21 cellular contexts compared by ENCODE assay signal in genomic region chr22:22368516-22368915, GRCh38.
DNase-seq lines count a peak whose midpoint lies in the region; TF ChIP-seq lines count a peak whose summit lies in the region.
"Had no signal": no experiment of that assay in that cellular context is flagged by ENCODE, and none has a peak within 500 bp of the region (broad histone marks: within the 10 kb centered on the region; RNA-seq: fewer than 3 reads in every experiment).

No MANE protein-coding gene starts in this region.

- CTCF ChIA-PET in OCI-LY7 (lab: Charles Lee; ENCODE audit: unreplicated experiment): interaction anchor here (1.3 kb wide), 1 partner anchor 41 kb away, joined by 3 read pairs; no protein-coding TSS in a partner anchor

- H3K9me3 Mint-ChIP-seq in activated T-helper 1 cell treated with anti-CD3 and anti-CD28 coated beads, Interleukin-12 subunit alpha, Interleukin-12 subunit beta, Interleukin-2, Interleukin-4 antibody, amounts not matched to agents 30 ng/mL and 10 ng/mL and 1 ng/mL, durations not matched to agents 14 hours and 24 hours and 36 hours: no peaks in the 10 kb centered on the region
- H3K9me3 Mint-ChIP-seq: CD14-positive monocyte; CD8-positive, alpha-beta memory T cell had no signal

- H3K4me1 Mint-ChIP-seq in activated T-helper 1 cell treated with anti-CD3 and anti-CD28 coated beads, Interleukin-12 subunit alpha, Interleukin-12 subunit beta, Interleukin-2, Interleukin-4 antibody, amounts not matched to agents 30 ng/mL and 10 ng/mL and 1 ng/mL, durations not matched to agents 14 hours and 24 hours and 36 hours (ENCODE audit: low read depth): no peaks in the 10 kb centered on the region
- H3K4me1 Mint-ChIP-seq: CD8-positive, alpha-beta memory T cell had no signal

- H3K4me2 ChIP-seq in BLaER1 treated with 17β-estradiol and CSF1 and Interleukin-3, amounts not matched to agents 10 nM and 100 nM: peak overlapping the region in 8 of 11 experiments; percentile 79 to 95 (median 89); a peak in 14 of 22 replicates
- H3K4me2 ChIP-seq in OCI-LY7 (ENCODE audit: low read length): peak overlapping the region; percentile 90
- H3K4me2 ChIP-seq in hepatocyte: peak overlapping the region; percentile 6
- H3K4me2 ChIP-seq: SK-N-SH had no signal

- H3K4me3 ChIP-seq in BLaER1 treated with 17β-estradiol and CSF1 and Interleukin-3, amounts not matched to agents 10 nM and 100 nM: no peak overlapping the region
- H3K4me3 ChIP-seq in OCI-LY7 (ENCODE audit: low read depth, low read length, poor library complexity, severe bottlenecking): peak overlapping the region; percentile 64
- H3K4me3 ChIP-seq in hepatocyte: no peak overlapping the region

- BruUV-seq in OCI-LY7 (replicated peaks; lab: Mats Ljungman, UMichigan): no TSS peak

- intact Hi-C loops in OCI-LY7 (cut with micrococcal nuclease; ENCODE audit: unreplicated experiment): no loop called here
- intact Hi-C loops in activated T-helper 1 cell treated with anti-CD3 and anti-CD28 coated beads, Interleukin-12 subunit alpha, Interleukin-12 subunit beta, Interleukin-2, Interleukin-4 antibody, amounts not matched to agents 30 ng/mL and 10 ng/mL and 1 ng/mL, durations not matched to agents 14 hours and 24 hours and 36 hours (cut with micrococcal nuclease): no loop called here

- H3K79me2 ChIP-seq in OCI-LY7 (ENCODE audit: insufficient read depth, low read depth, low read length) (no peaks in the 10 kb centered on the region), hepatocyte (no peaks in the 10 kb centered on the region)

- H2AFZ ChIP-seq in OCI-LY7 (ENCODE audit: low read length) (0 out of 2 replicates have a peak overlapping the region, but pooled peaks have one; percentile 2), hepatocyte (no peak overlapping the region)

- TF ChIP-seq CTCF in OCI-LY7 (conservative IDR thresholded peaks at IDR 0.05; ENCODE audit: low read length) (no peak), hepatocyte (IDR thresholded peaks at IDR 0.05; ENCODE audit: poor library complexity) (no peak)

- no peaks in the 10 kb centered on the region for H3K36me3 ChIP-seq in BLaER1 treated with 17β-estradiol and CSF1 and Interleukin-3, amounts not matched to agents 10 nM and 100 nM
- H3K36me3 ChIP-seq in OCI-LY7 (ENCODE audit: insufficient read depth, low read length): no peaks in the 10 kb centered on the region
- no peaks in the 10 kb centered on the region for H3K36me3 ChIP-seq in hepatocyte (replicated peaks; ENCODE audit: insufficient read depth, low read depth)

- H3K9me3 ChIP-seq in BLaER1 treated with 17β-estradiol and CSF1 and Interleukin-3, amounts not matched to agents 10 nM and 100 nM (replicated peaks in 1 of 11): no peaks in the 10 kb centered on the region
- H3K9me3 ChIP-seq in OCI-LY7 (ENCODE audit: low read length) (no peaks in the 10 kb centered on the region), hepatocyte (ENCODE audit: low read depth) (no peaks in the 10 kb centered on the region)
- H3K9me3 ChIP-seq: SK-N-SH had no signal

- no peak for DNase-seq in OCI-LY7 (ENCODE audit: low spot score)
- no peak for DNase-seq in hepatocyte (ENCODE audit: low spot score)
- peak; percentile 93 for DNase-seq in pons (ENCODE audit: low spot score)
- no peak for DNase-seq in HuH-7.5 (ENCODE audit: low spot score)
- no peak for DNase-seq in activated T-helper 1 cell treated with anti-CD3 and anti-CD28 coated beads, Interleukin-12 subunit alpha, Interleukin-12 subunit beta, Interleukin-2, Interleukin-4 antibody, amounts not matched to agents 30 ng/mL and 10 ng/mL and 1 ng/mL, durations not matched to agents 14 hours and 24 hours and 36 hours (ENCODE audit: low spot score)
- DNase-seq in activated CD8-positive, alpha-beta memory T cell treated with anti-CD3 and anti-CD28 coated beads for 24 hours: no peak
- no peak for DNase-seq in AG08395 (ENCODE audit: low spot score)
- DNase-seq: AML-193; CD8-positive, alpha-beta memory T cell; GF-D8; HCEC 1CT; IMR-90; NCI-H1436; NCI-H187; NCI-H2081 treated with DMSO at 0.1 percent for 48 hours; SHP77; SK-N-SH; SW 1271 had no signal

- no peaks in the 10 kb centered on the region for H3K36me3 Mint-ChIP-seq in activated T-helper 1 cell treated with anti-CD3 and anti-CD28 coated beads, Interleukin-12 subunit alpha, Interleukin-12 subunit beta, Interleukin-2, Interleukin-4 antibody, amounts not matched to agents 30 ng/mL and 10 ng/mL and 1 ng/mL, durations not matched to agents 14 hours and 24 hours and 36 hours (ENCODE audit: low read depth)
- H3K36me3 Mint-ChIP-seq: CD14-positive monocyte; CD8-positive, alpha-beta memory T cell had no signal

- no peak overlapping the region for H3K4me3 Mint-ChIP-seq in activated T-helper 1 cell treated with anti-CD3 and anti-CD28 coated beads, Interleukin-12 subunit alpha, Interleukin-12 subunit beta, Interleukin-2, Interleukin-4 antibody, amounts not matched to agents 30 ng/mL and 10 ng/mL and 1 ng/mL, durations not matched to agents 14 hours and 24 hours and 36 hours
- H3K4me3 Mint-ChIP-seq: CD14-positive monocyte; CD8-positive, alpha-beta memory T cell had no signal

- H3K27me3 ChIP-seq in BLaER1 treated with 17β-estradiol and CSF1 and Interleukin-3, amounts not matched to agents 10 nM and 100 nM: no peaks in the 10 kb centered on the region
- H3K27me3 ChIP-seq in hepatocyte: peaks cover 16% of the 10 kb centered on the region

- peak overlapping the region in 7 of 11 experiments; percentile 2 to 74 (median 46); a peak in 7 of 22 replicates for H3K27ac ChIP-seq in BLaER1 treated with 17β-estradiol and CSF1 and Interleukin-3, amounts not matched to agents 10 nM and 100 nM
- peak overlapping the region; percentile 92 for H3K27ac ChIP-seq in OCI-LY7 (ENCODE audit: low read depth, low read length, poor library complexity, severe bottlenecking)
- H3K27ac ChIP-seq in hepatocyte: no peak overlapping the region
- H3K27ac ChIP-seq: RWPE1 had no signal

- H3K9me2 ChIP-seq in OCI-LY7 (ENCODE audit: insufficient read depth, low read length): no peaks in the 10 kb centered on the region
- no peaks in the 10 kb centered on the region for H3K9me2 ChIP-seq in hepatocyte (replicated peaks; ENCODE audit: insufficient read depth)
- H3K9me2 ChIP-seq: SK-N-SH had no signal

- POLR2A ChIA-PET in OCI-LY7 (lab: Charles Lee): interaction anchor here (0.9 to 3.0 kb wide), 3 partner anchors 11 to 167 kb away, joined by 3 to 12 read pairs (median 4); no protein-coding TSS in a partner anchor

- 0 out of 22 replicates have a peak, but pooled peaks cover 0 to 4% (median 0%) of the 10 kb centered on the region in 11 experiments for H4K20me1 ChIP-seq in BLaER1 treated with 17β-estradiol and CSF1 and Interleukin-3, amounts not matched to agents 10 nM and 100 nM
- H4K20me1 ChIP-seq in OCI-LY7 (ENCODE audit: insufficient read depth, low read length) (no peaks in the 10 kb centered on the region), hepatocyte (ENCODE audit: insufficient read depth, poor library complexity, severe bottlenecking) (no peaks in the 10 kb centered on the region)

- H3K4me1 ChIP-seq in BLaER1 treated with 17β-estradiol and CSF1 and Interleukin-3, amounts not matched to agents 10 nM and 100 nM: peaks cover 38 to 82% (median 68%) of the 10 kb centered on the region in 10 experiments
- peaks cover 73% of the 10 kb centered on the region for H3K4me1 ChIP-seq in OCI-LY7 (ENCODE audit: insufficient read depth, low read length, poor library complexity, severe bottlenecking)
- H3K4me1 ChIP-seq in hepatocyte (ENCODE audit: insufficient read depth): no peaks in the 10 kb centered on the region

- peak overlapping the region in 1 of 11 experiments; percentile 36; a peak in 1 of 22 replicates for H3K9ac ChIP-seq in BLaER1 treated with 17β-estradiol and CSF1 and Interleukin-3, amounts not matched to agents 10 nM and 100 nM
- H3K9ac ChIP-seq: SK-N-SH had no signal

- no peak overlapping the region for H3K27ac Mint-ChIP-seq in activated T-helper 1 cell treated with anti-CD3 and anti-CD28 coated beads, Interleukin-12 subunit alpha, Interleukin-12 subunit beta, Interleukin-2, Interleukin-4 antibody, amounts not matched to agents 30 ng/mL and 10 ng/mL and 1 ng/mL, durations not matched to agents 14 hours and 24 hours and 36 hours
- H3K27ac Mint-ChIP-seq: CD14-positive monocyte; CD8-positive, alpha-beta memory T cell had no signal

- 88% methylated on average over 2 of the region's 2 CpGs for WGBS in hepatocyte (ENCODE audit: low lambda C conversion rate, missing lambda C conversion rate)

- H3K27me3 Mint-ChIP-seq in activated T-helper 1 cell treated with anti-CD3 and anti-CD28 coated beads, Interleukin-12 subunit alpha, Interleukin-12 subunit beta, Interleukin-2, Interleukin-4 antibody, amounts not matched to agents 30 ng/mL and 10 ng/mL and 1 ng/mL, durations not matched to agents 14 hours and 24 hours and 36 hours (ENCODE audit: insufficient read depth): peaks cover 47% of the 10 kb centered on the region

Comparison
In these comparisons a context has a peak if more than half of its experiments do, and no peak if none do; other contexts are left out.
1. H3K4me2 ChIP-seq: peak in every context shown above with its lines; median percentile 90 in OCI-LY7; 89 in BLaER1 treated with 17β-estradiol and CSF1 and Interleukin-3, amounts not matched to agents 10 nM and 100 nM; 6 in hepatocyte.